1 cellular context compared by ENCODE assay signal in genomic region chr22:30855677-30856518, GRCh38.
TF ChIP-seq lines count a peak whose summit lies in the region.

No MANE protein-coding gene starts in this region.

TF ChIP-seq in H1, 55 proteins besides CTCF, POLR2A, EP300 and RAD21 (continued from another document):
- TF ChIP-seq ASH2L (IDR thresholded peaks at IDR 0.05; ENCODE audit: low read length), result no peak
- TF ChIP-seq USF2 (IDR thresholded peaks at IDR 0.05; ENCODE audit: low read length), result no peak
